ENCODE assay signal across 1 cellular context in genomic region chr11:115965754-115966504, GRCh38.
TF ChIP-seq lines count a peak whose summit lies in the region.

No MANE protein-coding gene starts in this region.

TF ChIP-seq in IMR-90, 13 proteins besides CTCF, POLR2A, EP300 and RAD21 (continued from another document):
- TF ChIP-seq ELK1 (IDR thresholded peaks at IDR 0.05; ENCODE audit: borderline replicate concordance, low read depth, low read length) (no peak), CHD1 (IDR thresholded peaks at IDR 0.05; ENCODE audit: low read depth, low read length) (no peak), MAFK (IDR thresholded peaks at IDR 0.05; ENCODE audit: low read depth, low read length) (no peak), USF2 (IDR thresholded peaks at IDR 0.05; ENCODE audit: low read depth, low read length) (no peak)
